8 cellular contexts compared by ENCODE assay signal in genomic region chr10:92291610-92291859, GRCh38. TPM values are rescaled to one million over a fixed set of nuclear protein-coding genes. Genes with fewer than 3 reads are reported as not detected.
DNase-seq lines count a peak whose midpoint lies in the region; ATAC-seq, FAIRE-seq and TF ChIP-seq lines count a peak whose summit lies in the region.

No MANE protein-coding gene starts in this region.

- H3K79me2 ChIP-seq in PC-9 (ENCODE audit: low read depth): peaks cover 46% of the 10 kb centered on the region
- H3K79me2 ChIP-seq in trophoblast cell (ENCODE audit: control insufficient read depth, insufficient read depth, low read length, poor library complexity): peaks cover 14% of the 10 kb centered on the region

- H3K23ac ChIP-seq in trophoblast cell (ENCODE audit: low read length): no peak overlapping the region

- FAIRE-seq in RCC 7860 (lab: Jason Lieb, UNC): no peak

- peak overlapping the region; percentile 100 for H3K18ac ChIP-seq in trophoblast cell (ENCODE audit: low read length)

- peaks cover 8% of the 10 kb centered on the region for H3K4me1 ChIP-seq in PC-9 (replicated peaks; ENCODE audit: insufficient read depth)
- peaks cover 0 to 2% of the 10 kb centered on the region in 2 experiments for H3K4me1 ChIP-seq in trophoblast cell (ENCODE audit: control insufficient read depth in 1 of 2, insufficient read depth in 2 of 2, low read length in 2 of 2)

- peak overlapping the region; percentile 100 for H4K8ac ChIP-seq in trophoblast cell (ENCODE audit: low read depth, low read length)

- no peaks in the 10 kb centered on the region for H3K9me3 ChIP-seq in PC-9 (ENCODE audit: insufficient read depth, low read depth)
- peaks cover 2% of the 10 kb centered on the region for H3K9me3 ChIP-seq in trophoblast cell (ENCODE audit: insufficient read depth, low read depth, low read length)

- peak overlapping the region; percentile 100 for H3K14ac ChIP-seq in trophoblast cell (ENCODE audit: low read length)

- CTCF ChIA-PET in PC-9 (lab: Charles Lee): interaction anchor here (0.7 kb wide), 3 partner anchors 27 to 204 kb away, joined by 3 to 17 read pairs (median 3); no protein-coding TSS in a partner anchor

- H3K4ac ChIP-seq in trophoblast cell (ENCODE audit: low read depth, low read length): peak overlapping the region; percentile 100

- H3K27me3 ChIP-seq in PC-9 (ENCODE audit: insufficient read depth, low read depth): no peaks in the 10 kb centered on the region
- H3K27me3 ChIP-seq in trophoblast cell (ENCODE audit: insufficient read depth, low read length): no peaks in the 10 kb centered on the region

- peak overlapping the region; percentile 95 for H2BK5ac ChIP-seq in trophoblast cell (ENCODE audit: low read depth, low read length, poor library complexity)

- BruUV-seq in PC-9 (replicated peaks; lab: Mats Ljungman, UMichigan): no TSS peak

- peak; percentile 22 for ATAC-seq in GM19455 (IDR thresholded peaks at IDR 0.05; ENCODE audit: unreplicated experiment)
- no peak for ATAC-seq in GM18867 (IDR thresholded peaks at IDR 0.05; ENCODE audit: unreplicated experiment)

- no CpG with 5 or more reads among the region's 10 CpGs for WGBS in trophoblast cell (ENCODE audit: extremely low coverage, insufficient coverage, insufficient read length)

- H3K27ac ChIP-seq in PC-9 (peak overlapping the region; percentile 59), trophoblast cell (ENCODE audit: low read depth, low read length) (peak overlapping the region; percentile 71)

- H3K9ac ChIP-seq in trophoblast cell (ENCODE audit: low read length): peak overlapping the region; percentile 74

- intact Hi-C loops in PC-9 (cut with micrococcal nuclease; ENCODE audit: unreplicated experiment): loop anchor here (1.0 to 2.0 kb wide), 2 partner anchors 51 to 204 kb away; no protein-coding TSS in a partner anchor

- peak overlapping the region; percentile 58 for H2BK12ac ChIP-seq in trophoblast cell (ENCODE audit: low read length)

- peak overlapping the region; percentile 100 for H2AK5ac ChIP-seq in trophoblast cell (ENCODE audit: low read length)

- H3K9me2 ChIP-seq in PC-9 (ENCODE audit: insufficient read depth): no peaks in the 10 kb centered on the region

- H3K79me1 ChIP-seq in trophoblast cell (ENCODE audit: low read length): peaks cover 11% of the 10 kb centered on the region

- peaks cover 3% of the 10 kb centered on the region; the same call in 1 of the 2 replicates for H4K20me1 ChIP-seq in PC-9 (ENCODE audit: insufficient read depth)

- TF ChIP-seq CTCF in PC-9 (conservative IDR thresholded peaks at IDR 0.05): no peak
- no peak for TF ChIP-seq CTCF in epithelial cell of proximal tubule (conservative IDR thresholded peaks at IDR 0.05; ENCODE audit: low read depth, low read length)

- H3K36me3 ChIP-seq in PC-9 (ENCODE audit: low read depth) (no peaks in the 10 kb centered on the region), trophoblast cell (ENCODE audit: control insufficient read depth in 1 of 2, insufficient read depth in 2 of 2, low read length in 2 of 2) (peaks cover 7 to 10% of the 10 kb centered on the region in 2 experiments)

- H3F3A ChIP-seq in PC-9 (ENCODE audit: insufficient read depth, low read depth): peaks cover 4% of the 10 kb centered on the region; the same call in 1 of the 2 replicates

- POLR2A ChIA-PET in PC-9 (lab: Charles Lee; ENCODE audit: unreplicated experiment): interaction anchor here (0.6 kb wide), 1 partner anchor 993 kb away, joined by 3 read pairs; no protein-coding TSS in a partner anchor

- H3K4me3 ChIP-seq in PC-9 (peak overlapping the region; percentile 89), epithelial cell of proximal tubule (ENCODE audit: low read depth, low read length) (peak overlapping the region; percentile 96), trophoblast cell (ENCODE audit: low read depth, low read length) (peak overlapping the region; percentile 90)

- H4K12ac ChIP-seq in trophoblast cell (ENCODE audit: low read depth, low read length): peak overlapping the region; percentile 100

- H4K91ac ChIP-seq in trophoblast cell (ENCODE audit: low read depth, low read length): peak overlapping the region; percentile 98

- DNase-seq in PC-9 (no peak), epithelial cell of proximal tubule (ENCODE audit: low read depth) (no peak), trophoblast cell (no peak), RCC 7860 (ENCODE audit: low spot score) (no peak), GOT3 (lab: John Stamatoyannopoulos, UW) (no peak), dermis blood vessel endothelial cell (no peak)

- H2AFZ ChIP-seq in PC-9: peak overlapping the region; percentile 81
- peak overlapping the region; percentile 100 for H2AFZ ChIP-seq in trophoblast cell (ENCODE audit: insufficient read depth, low read length, poor library complexity)

- H2BK120ac ChIP-seq in trophoblast cell (ENCODE audit: insufficient read depth, low read length, poor library complexity): peak overlapping the region; percentile 99

- H3K4me2 ChIP-seq in PC-9 (peak overlapping the region; percentile 83), trophoblast cell (ENCODE audit: low read length) (peak overlapping the region; percentile 84)

RNA-seq across cellular contexts. Expression of gene MARCHF5, which starts 0.6 kb away (rescaled TPM):
- total RNA-seq in PC-9 (2021) (31.5 and 39.1 TPM in 2 replicates), epithelial cell of proximal tubule (7.6 and 9.6 TPM in 2 replicates), dermis blood vessel endothelial cell (40.2 and 41.2 TPM in 2 replicates)
- 30.8 and 35.0 TPM in 2 replicates for polyA plus RNA-seq in trophoblast cell (2013)

RNA-seq across cellular contexts. Expression of gene CPEB3, which starts 0.7 kb away (rescaled TPM):
- 1.1 and 1.4 TPM in 2 replicates for total RNA-seq in PC-9 (2021)
- total RNA-seq in epithelial cell of proximal tubule: 0.52 and 0.58 TPM in 2 replicates
- polyA plus RNA-seq in trophoblast cell (2013): 1.1 and 1.2 TPM in 2 replicates
- 1.7 and 2.5 TPM in 2 replicates for total RNA-seq in dermis blood vessel endothelial cell
